In the genomic region with DNA sequence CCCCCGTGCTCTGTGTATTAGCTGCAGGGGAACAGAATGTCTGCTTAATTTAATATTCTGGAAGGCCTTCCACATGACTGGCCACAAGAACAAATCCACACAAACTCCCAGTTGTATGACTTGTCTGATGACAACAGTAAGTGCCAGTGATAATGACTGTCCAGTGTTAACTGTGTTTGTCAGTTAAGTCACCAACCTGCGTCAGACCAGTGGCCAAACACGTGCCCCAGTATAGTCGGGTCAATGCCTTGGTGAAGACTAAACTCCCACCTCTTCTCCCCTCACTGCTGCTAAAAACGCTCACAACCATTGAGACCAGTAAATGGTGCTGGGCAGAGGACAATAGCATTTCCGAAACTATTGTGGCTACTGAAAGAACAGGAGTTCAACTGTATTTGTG, we compare ENCODE assay signal across 37 cellular contexts. TPM values are rescaled to one million over a fixed set of nuclear protein-coding genes. Genes with fewer than 3 reads are reported as not detected.
"Had no signal": no experiment of that assay in that cellular context is flagged by ENCODE, and none has a peak within 500 bp of the region (broad histone marks: within the 10 kb centered on the region; RNA-seq: fewer than 3 reads in every experiment).

No MANE protein-coding gene starts in this region.

- H3K4me1 Mint-ChIP-seq: naive B cell; stimulated activated naive CD8-positive, alpha-beta T cell treated with anti-CD3 and anti-CD28 coated beads, Interleukin-15, amount 100 ng/mL, for 72 hours had no signal

- H3K9me3 Mint-ChIP-seq: neural crest cell; stimulated activated naive CD8-positive, alpha-beta T cell treated with anti-CD3 and anti-CD28 coated beads, Interleukin-15, amount 100 ng/mL, for 72 hours had no signal

- DNase-seq: effector memory CD4-positive, alpha-beta T cell; esophagus squamous epithelium; foreskin melanocyte; glutamatergic neuron; heart right ventricle; hippocampal formation; left cardiac atrium; left lung; mesenchymal stem cell; mucosa of descending colon; naive B cell; stimulated activated CD4-positive, alpha-beta T cell treated with anti-CD3 and anti-CD28 coated beads, Interleukin-12 subunit alpha, Interleukin-12 subunit beta, amount 100 ng/mL, for 4 hours; stimulated activated CD4-positive, alpha-beta T cell treated with anti-CD3 and anti-CD28 coated beads, Interleukin-1b, Interleukin-23, amount 100 ng/mL, for 48 hours; stimulated activated CD4-positive, alpha-beta T cell treated with anti-CD3 and anti-CD28 coated beads, Interleukin-4, amount 100 ng/mL, for 1 hour; stimulated activated CD8-positive, alpha-beta memory T cell treated with anti-CD3 and anti-CD28 coated beads, Interleukin-4, amount 100 ng/mL, for 48 hours; stimulated activated naive CD4-positive, alpha-beta T cell; stimulated activated naive CD8-positive, alpha-beta T cell treated with anti-CD3 and anti-CD28 coated beads, Interleukin-15, amount 100 ng/mL, for 72 hours; transverse colon had no signal

- H3K4me3 ChIP-seq: esophagus squamous epithelium, heart right ventricle, left lung, mucosa of descending colon, right atrium auricular region, smooth muscle cell, suprapubic skin, transverse colon, vagina had no signal

- H3K27me3 ChIP-seq: esophagus squamous epithelium, left lung, neutrophil, right atrium auricular region, suprapubic skin, transverse colon, vagina had no signal

- FAIRE-seq: endothelial cell of umbilical vein, islet of Langerhans had no signal

- H2AFZ ChIP-seq: parathyroid adenoma had no signal

- H3K79me2 ChIP-seq: parathyroid adenoma had no signal

- H3K27ac Mint-ChIP-seq: dendritic cell treated with granulocyte-macrophage colony-stimulating factor and Interleukin-4, amounts not matched to agents 40 ng/mL and 50 ng/mL, for 4 days; mesothelial cell of epicardium; naive B cell; natural killer cell treated with Interleukin-12 subunit alpha and Interleukin-12 subunit beta and Interleukin-15 and Interleukin-18, amount 100 ng/mL, for 72 hours; progenitor cell of endocrine pancreas; stimulated activated naive CD8-positive, alpha-beta T cell treated with anti-CD3 and anti-CD28 coated beads, Interleukin-15, amount 100 ng/mL, for 72 hours had no signal

- H3K4me1 ChIP-seq: heart right ventricle, left lung, parathyroid adenoma, right atrium auricular region, suprapubic skin, transverse colon, vagina had no signal

- H3K4me3 Mint-ChIP-seq: dendritic cell treated with granulocyte-macrophage colony-stimulating factor and Interleukin-4, amounts not matched to agents 40 ng/mL and 50 ng/mL, for 4 days; mesothelial cell of epicardium; naive B cell; natural killer cell treated with Interleukin-12 subunit alpha and Interleukin-12 subunit beta and Interleukin-15 and Interleukin-18, amount 100 ng/mL, for 72 hours; neural crest cell; stimulated activated naive CD8-positive, alpha-beta T cell treated with anti-CD3 and anti-CD28 coated beads, Interleukin-15, amount 100 ng/mL, for 72 hours had no signal

- H3K27ac ChIP-seq: esophagus squamous epithelium, heart right ventricle, left lung, neutrophil, parathyroid adenoma, right atrium auricular region, suprapubic skin, transverse colon, vagina had no signal

- ATAC-seq: left cardiac atrium; left lung; mucosa of descending colon; natural killer cell treated with Interleukin-12 subunit alpha and Interleukin-12 subunit beta and Interleukin-15 and Interleukin-18, amount 100 ng/mL, for 72 hours; sciatic nerve; stimulated activated naive CD8-positive, alpha-beta T cell treated with anti-CD3 and anti-CD28 coated beads, Interleukin-15, amount 100 ng/mL, for 72 hours had no signal

- H3K4me2 ChIP-seq: smooth muscle cell had no signal

- H3K36me3 ChIP-seq: esophagus squamous epithelium, heart right ventricle, left lung, neutrophil, right atrium auricular region, suprapubic skin, transverse colon, vagina had no signal

- H3K27me3 Mint-ChIP-seq: dendritic cell treated with granulocyte-macrophage colony-stimulating factor and Interleukin-4, amounts not matched to agents 40 ng/mL and 50 ng/mL, for 4 days; progenitor cell of endocrine pancreas had no signal

- H3K36me3 Mint-ChIP-seq: mesothelial cell of epicardium; naive B cell; natural killer cell treated with Interleukin-12 subunit alpha and Interleukin-12 subunit beta and Interleukin-15 and Interleukin-18, amount 100 ng/mL, for 72 hours had no signal

- H3K9me3 ChIP-seq: esophagus squamous epithelium, heart right ventricle, left lung, mucosa of descending colon, neutrophil, right atrium auricular region, suprapubic skin, transverse colon, vagina had no signal

RNA-seq across cellular contexts. Expression of a gene that starts 9.8 kb away (rescaled TPM):
- total RNA-seq: endothelial cell of umbilical vein; epithelial cell of proximal tubule; heart right ventricle; kidney epithelial cell; left cardiac atrium; lung microvascular endothelial cell; mesothelial cell of epicardium; natural killer cell treated with Interleukin-12 subunit alpha and Interleukin-12 subunit beta and Interleukin-15 and Interleukin-18, amount 100 ng/mL, for 72 hours; neural crest cell; omental fat pad; right atrium auricular region; sciatic nerve; smooth muscle cell; transverse colon; ureter; vagina had no signal
- polyA plus RNA-seq: endothelial cell of umbilical vein, smooth muscle cell had no signal
